Comparison of ENCODE assay signal across 24 cellular contexts in the genomic region with DNA sequence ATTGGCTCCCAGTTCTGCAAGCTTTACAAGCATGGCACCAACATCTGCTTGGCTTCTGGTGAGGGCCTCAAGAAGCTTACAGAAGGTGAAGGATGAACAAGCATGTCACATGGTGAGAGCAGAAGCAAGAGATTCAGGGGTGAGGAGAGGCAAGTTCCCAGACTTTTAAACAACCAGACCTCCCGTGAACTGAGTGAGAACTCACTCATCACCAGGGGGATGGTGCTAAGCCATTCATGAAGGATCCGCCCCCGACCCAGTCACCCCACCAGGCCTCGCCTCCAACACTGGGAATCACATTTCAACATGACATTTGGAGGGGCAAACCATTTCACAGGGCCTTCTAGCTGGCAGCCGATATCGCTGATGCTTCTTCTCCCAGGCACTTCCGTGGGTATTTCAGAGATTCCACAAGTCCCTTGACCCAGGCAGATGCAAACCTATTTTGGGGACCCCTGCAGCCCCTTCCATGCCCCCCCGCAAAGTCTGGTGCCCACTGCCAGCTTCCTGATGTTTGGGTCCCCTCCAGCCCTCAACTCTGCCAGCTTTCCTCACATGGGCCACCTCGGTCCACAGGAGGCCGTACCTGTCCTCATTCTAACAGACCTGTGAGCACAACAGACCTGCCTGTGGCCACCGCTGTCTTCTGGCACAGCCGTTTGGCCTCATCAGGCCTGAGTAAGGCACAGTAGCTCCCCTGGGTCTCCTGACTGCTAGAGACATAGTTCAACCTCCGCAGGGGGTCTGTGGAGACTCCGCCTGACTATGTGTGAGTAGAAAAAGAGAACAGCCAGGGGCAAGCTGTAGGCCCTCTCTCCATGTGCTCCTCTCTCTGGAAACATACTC.
A peak's percentile ranks its signal among the peaks of the same experiment; 100 is the strongest.
DNase-seq lines count a peak whose midpoint lies in the region; ATAC-seq and TF ChIP-seq lines count a peak whose summit lies in the region.
"Had no signal": no experiment of that assay in that cellular context is flagged by ENCODE, and none has a peak within 500 bp of the region (broad histone marks: within the 10 kb centered on the region; RNA-seq: fewer than 3 reads in every experiment).

No MANE protein-coding gene starts in this region.

- no peak overlapping the region for H3K4me3 Mint-ChIP-seq in neural crest cell
- H3K4me3 Mint-ChIP-seq: CD8-positive, alpha-beta T cell; H9; immature natural killer cell; nephron had no signal

- H3K9me3 Mint-ChIP-seq in neural crest cell = no peaks in the 10 kb centered on the region
- H3K9me3 Mint-ChIP-seq: activated naive CD4-positive, alpha-beta T cell treated with anti-CD3 and anti-CD28 coated beads, Interleukin-2, amount 50 U/mL, for 72 hours; CD8-positive, alpha-beta T cell; H9; immature natural killer cell; nephron had no signal

- no peaks in the 10 kb centered on the region for H3K9me3 ChIP-seq in right atrium auricular region
- no peaks in the 10 kb centered on the region for H3K9me3 ChIP-seq in aorta (ENCODE audit: control insufficient read depth, low read length)
- H3K9me3 ChIP-seq: body of pancreas, tibial nerve had no signal

- H3K4me1 Mint-ChIP-seq in neural crest cell = peaks cover 27% of the 10 kb centered on the region
- H3K4me1 Mint-ChIP-seq: immature natural killer cell had no signal

- H3K27me3 ChIP-seq in right atrium auricular region (no peaks in the 10 kb centered on the region), aorta (ENCODE audit: control insufficient read depth in 1 of 2, insufficient read depth in 2 of 2, low read length in 1 of 2) (no peaks in the 10 kb centered on the region)
- H3K27me3 ChIP-seq: body of pancreas, tibial nerve had no signal

- H3K27me3 Mint-ChIP-seq in neural crest cell (ENCODE audit: low read depth) = no peaks in the 10 kb centered on the region

- H3K27ac Mint-ChIP-seq in neural crest cell (ENCODE audit: unreplicated experiment) = peak overlapping the region; percentile 67
- H3K27ac Mint-ChIP-seq: activated naive CD4-positive, alpha-beta T cell treated with anti-CD3 and anti-CD28 coated beads, Interleukin-2, amount 50 U/mL, for 72 hours; CD8-positive, alpha-beta T cell; immature natural killer cell had no signal

- ATAC-seq in Right ventricle myocardium superior (ENCODE audit: poor library complexity) = no peak
- ATAC-seq in aorta (ENCODE audit: low FRiP score) = no peak
- ATAC-seq in GM18517 (IDR thresholded peaks at IDR 0.05; ENCODE audit: unreplicated experiment) = no peak
- ATAC-seq: activated naive CD4-positive, alpha-beta T cell treated with anti-CD3 and anti-CD28 coated beads, Interleukin-2, amount 50 U/mL, for 72 hours; body of pancreas; CD8-positive, alpha-beta T cell had no signal

- DNase-seq in right atrium auricular region (ENCODE audit: low spot score) = no peak
- no peak for DNase-seq in Right ventricle myocardium superior
- DNase-seq in choroid plexus epithelial cell (ENCODE audit: low read depth) = peak; percentile 75
- no peak for DNase-seq in neural crest cell (ENCODE audit: low read depth, low spot score)
- DNase-seq in aorta = peak; percentile 35 to 75
- no peak for DNase-seq in NCI-H446 (lab: John Stamatoyannopoulos, UW)
- DNase-seq in cortex of kidney (lab: John Stamatoyannopoulos, UW) = no peak
- DNase-seq: activated CD4-positive, alpha-beta T cell treated with anti-CD3 and anti-CD28 coated beads, Interleukin-2, amount 50 U/mL, for 48 hours; activated T-cell treated with anti-CD3 and anti-CD28 coated beads, Interleukin-2, amount 50 U/mL, for 1 hour; body of pancreas; CD8-positive, alpha-beta T cell; dermis blood vessel endothelial cell; EL; H9; immature natural killer cell; NCI-H2029 treated with DMSO at 0.1 percent for 48 hours; NCI-H510A; retina; stimulated activated naive CD4-positive, alpha-beta T cell had no signal

- 89 to 93% methylated on average over 14 of the region's 14 CpGs for WGBS in aorta, 2 donors

- H3K36me3 Mint-ChIP-seq in neural crest cell (ENCODE audit: low read depth) = no peaks in the 10 kb centered on the region
- H3K36me3 Mint-ChIP-seq: activated naive CD4-positive, alpha-beta T cell treated with anti-CD3 and anti-CD28 coated beads, Interleukin-2, amount 50 U/mL, for 72 hours had no signal

- TF ChIP-seq CTCF in right atrium auricular region (IDR thresholded peaks at IDR 0.05) (no peak), choroid plexus epithelial cell (conservative IDR thresholded peaks at IDR 0.05; ENCODE audit: low read depth, low read length) (no peak), neural crest cell (conservative IDR thresholded peaks at IDR 0.05) (no peak)

- no peaks in the 10 kb centered on the region for H3K36me3 ChIP-seq in right atrium auricular region
- no peaks in the 10 kb centered on the region for H3K36me3 ChIP-seq in aorta (ENCODE audit: control insufficient read depth in 1 of 2, insufficient read depth in 2 of 2, low read length in 1 of 2)
- H3K36me3 ChIP-seq: tibial nerve had no signal

- H3K4me3 ChIP-seq in right atrium auricular region (no peak overlapping the region), choroid plexus epithelial cell (ENCODE audit: low read depth, low read length) (no peak overlapping the region), aorta (ENCODE audit: low read length in 2 of 2) (no peak overlapping the region)
- H3K4me3 ChIP-seq: body of pancreas, tibial nerve had no signal

- H3K4me1 ChIP-seq in right atrium auricular region = peaks cover 0 to 66% of the 10 kb centered on the region in 2 donors
- H3K4me1 ChIP-seq in aorta (ENCODE audit: control insufficient read depth in 1 of 2, insufficient read depth in 2 of 2, low read length in 2 of 2) = peaks cover 4 to 7% of the 10 kb centered on the region in 2 donors

- H3K27ac ChIP-seq in right atrium auricular region = peak overlapping the region; percentile 85 to 93
- no peak overlapping the region for H3K27ac ChIP-seq in aorta (ENCODE audit: low read depth in 1 of 2, low read length in 2 of 2)
- H3K27ac ChIP-seq: body of pancreas, VCaP had no signal

- intact Hi-C loops in Right ventricle myocardium superior (cut with DNase I) = no loop called here
- intact Hi-C loops in aorta (cut with DNase I) = loop anchor here in 1 of 2 donors (5.0 kb wide), 1 partner anchor 41 kb away; no protein-coding TSS in a partner anchor

Comparison
In these comparisons a context has a peak if more than half of its experiments do, and no peak if none do; other contexts are left out.
1. DNase-seq: peak in choroid plexus epithelial cell (single experiment) and aorta (2 of 2); none in right atrium auricular region (single experiment), Right ventricle myocardium superior (single experiment), neural crest cell (single experiment), NCI-H446 (0 of 2) and cortex of kidney (single experiment).
2. H3K27ac ChIP-seq: peak in right atrium auricular region (2 of 2); none in aorta (0 of 2).